ENCODE assay signal across 9 cellular contexts in the genomic region with DNA sequence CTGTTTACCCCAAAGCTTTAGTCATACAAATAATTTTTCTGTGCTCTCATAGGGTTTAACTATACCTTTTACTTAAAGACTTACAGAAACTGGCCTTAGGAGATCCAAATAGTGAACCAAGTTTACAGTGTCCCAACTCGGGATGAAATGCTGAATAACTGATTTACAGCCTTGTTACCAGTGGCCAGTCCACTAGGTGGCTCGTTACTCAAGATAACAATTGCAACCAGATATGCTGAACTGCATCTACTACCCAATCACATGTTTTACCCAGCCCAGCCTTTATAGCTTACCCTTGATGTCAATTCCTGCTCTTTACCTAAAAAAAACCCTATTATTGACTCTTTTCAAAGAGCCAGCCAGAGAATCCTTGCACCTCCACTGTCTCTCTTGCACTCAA.
DNase-seq lines count a peak whose midpoint lies in the region; ATAC-seq and TF ChIP-seq lines count a peak whose summit lies in the region.
"Had no signal": no experiment of that assay in that cellular context is flagged by ENCODE, and none has a peak within 500 bp of the region (broad histone marks: within the 10 kb centered on the region; RNA-seq: fewer than 3 reads in every experiment).

No MANE protein-coding gene starts in this region.

- no peaks in the 10 kb centered on the region for H3K9me3 ChIP-seq in PC-3 (ENCODE audit: low read length)

- POLR2A ChIA-PET in PC-3 (lab: Charles Lee; ENCODE audit: unreplicated experiment): no interaction called here

- BruUV-seq in PC-3 (replicated peaks; lab: Mats Ljungman, UMichigan): no TSS peak

- H3K36me3 ChIP-seq in H7 (replicated peaks; ENCODE audit: control insufficient read depth, insufficient read depth, low read length): no peaks in the 10 kb centered on the region
- no peaks in the 10 kb centered on the region for H3K36me3 ChIP-seq in PC-3 (ENCODE audit: low read depth, low read length)

- no peak overlapping the region for H3K9ac ChIP-seq in PC-3 (ENCODE audit: low read length)

- CTCF ChIA-PET in PC-3 (lab: Charles Lee): no interaction called here

- H3K4me3 ChIP-seq in H7 (ENCODE audit: insufficient read depth, low read depth, low read length): no peak overlapping the region
- H3K4me3 ChIP-seq in PC-3 (ENCODE audit: low read length): no peak overlapping the region
- H3K4me3 ChIP-seq in epithelial cell of esophagus (ENCODE audit: low read length): no peak overlapping the region

- no peak overlapping the region for H2AFZ ChIP-seq in PC-3 (ENCODE audit: low read length)

- H4K20me1 ChIP-seq in PC-3 (ENCODE audit: low read length): no peaks in the 10 kb centered on the region

- H3K9me2 ChIP-seq in PC-3 (replicated peaks; ENCODE audit: low read length): no peaks in the 10 kb centered on the region

- peak; percentile 58; the same call in 1 of the 2 replicates for ATAC-seq in PC-3
- no peak for ATAC-seq in HG03196 (IDR thresholded peaks at IDR 0.05; ENCODE audit: unreplicated experiment)
- ATAC-seq in HG03025 (IDR thresholded peaks at IDR 0.05; ENCODE audit: low FRiP score, unreplicated experiment): no peak

- H3K27ac ChIP-seq in PC-3 (ENCODE audit: low read length): no peak overlapping the region
- H3K27ac ChIP-seq: epithelial cell of prostate had no signal

- no peaks in the 10 kb centered on the region for H3K27me3 ChIP-seq in H7 (ENCODE audit: control insufficient read depth, insufficient read depth, low read length)
- no peaks in the 10 kb centered on the region for H3K27me3 ChIP-seq in PC-3 (ENCODE audit: low read length)

- intact Hi-C loops in PC-3 (cut with micrococcal nuclease): no loop called here

- no peaks in the 10 kb centered on the region for H3K79me2 ChIP-seq in PC-3 (ENCODE audit: low read length)

- no peaks in the 10 kb centered on the region for H3K4me1 ChIP-seq in PC-3 (ENCODE audit: insufficient read depth, low read length)

- no peak overlapping the region for H3K4me2 ChIP-seq in PC-3 (ENCODE audit: low read length)

- H3F3A ChIP-seq in PC-3 (ENCODE audit: low read length, unreplicated experiment): no peaks in the 10 kb centered on the region

- TF ChIP-seq CTCF in PC-3 (conservative IDR thresholded peaks at IDR 0.05; ENCODE audit: low read depth, low read length) (peak; percentile 48), epithelial cell of esophagus (IDR thresholded peaks at IDR 0.05; ENCODE audit: insufficient read depth, low read depth, low read length, missing control alignments) (peak; percentile 45)

- peak; percentile 9 for DNase-seq in H7
- DNase-seq in PC-3: peak; percentile 34
- DNase-seq in epithelial cell of esophagus (ENCODE audit: low read depth): peak; percentile 39
- DNase-seq in retina: peak; percentile 6
- DNase-seq in NCI-H2107 treated with DMSO at 0.1 percent for 48 hours (lab: John Stamatoyannopoulos, UW; ENCODE audit: unreplicated experiment): no peak
- DNase-seq: MM.1S had no signal
